ENCODE assay signal across 16 cellular contexts in genomic region chr11:26914968-26915367, GRCh38.
A peak's percentile ranks its signal among the peaks of the same experiment; 100 is the strongest.
DNase-seq lines count a peak whose midpoint lies in the region; ATAC-seq and TF ChIP-seq lines count a peak whose summit lies in the region.
"Had no signal": no experiment of that assay in that cellular context is flagged by ENCODE, and none has a peak within 500 bp of the region (broad histone marks: within the 10 kb centered on the region; RNA-seq: fewer than 3 reads in every experiment).

No MANE protein-coding gene starts in this region.

- no peaks in the 10 kb centered on the region for H3K4me1 Mint-ChIP-seq in activated naive CD4-positive, alpha-beta T cell treated with anti-CD3 and anti-CD28 coated beads for 36 hours (ENCODE audit: low read depth)
- no peaks in the 10 kb centered on the region for H3K4me1 Mint-ChIP-seq in stimulated activated memory B cell treated with anti-CD40 and anti-IgM and Interleukin-4, amounts not matched to agents 10 μg/mL and 1 μg/mL and 100 μg/mL, for 72 hours

- intact Hi-C loops in activated naive CD4-positive, alpha-beta T cell treated with anti-CD3 and anti-CD28 coated beads for 36 hours (cut with micrococcal nuclease): no loop called here

- CTCF ChIA-PET in activated naive CD4-positive, alpha-beta T cell treated with anti-CD3 and anti-CD28 coated beads for 36 hours (lab: Charles Lee): no interaction called here

- H3K9me3 ChIP-seq in tibial nerve: no peaks in the 10 kb centered on the region
- H3K9me3 ChIP-seq: breast epithelium, lower lobe of right lung had no signal

- 76 to 77% methylated on average over 6 of the region's 6 CpGs for WGBS in tibial nerve, 2 donors

- H3K27me3 ChIP-seq in tibial nerve: no peaks in the 10 kb centered on the region
- H3K27me3 ChIP-seq: breast epithelium, MG63 had no signal

- H3K27ac ChIP-seq in tibial nerve: no peak overlapping the region
- H3K27ac ChIP-seq: breast epithelium, HL-60, lower lobe of right lung had no signal

- ATAC-seq in GM18517 (IDR thresholded peaks at IDR 0.05; ENCODE audit: unreplicated experiment) (peak; percentile 94), GM21528 (IDR thresholded peaks at IDR 0.05; ENCODE audit: low FRiP score, unreplicated experiment) (peak; percentile 82), HG03045 (IDR thresholded peaks at IDR 0.05; ENCODE audit: unreplicated experiment) (peak; percentile 88)
- no peak for ATAC-seq in stimulated activated memory B cell treated with anti-CD40 and anti-IgM and Interleukin-4, amounts not matched to agents 10 μg/mL and 1 μg/mL and 100 μg/mL, for 72 hours
- ATAC-seq: lower lobe of right lung had no signal

- peaks cover 5% of the 10 kb centered on the region for H3K9me3 Mint-ChIP-seq in activated naive CD4-positive, alpha-beta T cell treated with anti-CD3 and anti-CD28 coated beads for 36 hours
- peaks cover 8% of the 10 kb centered on the region for H3K9me3 Mint-ChIP-seq in stimulated activated memory B cell treated with anti-CD40 and anti-IgM and Interleukin-4, amounts not matched to agents 10 μg/mL and 1 μg/mL and 100 μg/mL, for 72 hours

- no peak for TF ChIP-seq CTCF in tibial nerve (IDR thresholded peaks at IDR 0.05)

- no peaks in the 10 kb centered on the region for H3K27me3 Mint-ChIP-seq in activated naive CD4-positive, alpha-beta T cell treated with anti-CD3 and anti-CD28 coated beads for 36 hours (ENCODE audit: low read depth)
- H3K27me3 Mint-ChIP-seq in stimulated activated memory B cell treated with anti-CD40 and anti-IgM and Interleukin-4, amounts not matched to agents 10 μg/mL and 1 μg/mL and 100 μg/mL, for 72 hours: no peaks in the 10 kb centered on the region

- no peak overlapping the region for H3K4me3 Mint-ChIP-seq in activated naive CD4-positive, alpha-beta T cell treated with anti-CD3 and anti-CD28 coated beads for 36 hours
- no peak overlapping the region for H3K4me3 Mint-ChIP-seq in stimulated activated memory B cell treated with anti-CD40 and anti-IgM and Interleukin-4, amounts not matched to agents 10 μg/mL and 1 μg/mL and 100 μg/mL, for 72 hours
- H3K4me3 Mint-ChIP-seq: T-helper 1 cell treated with Interleukin-12 subunit alpha and Interleukin-12 subunit beta and Interleukin-4 antibody, amounts not matched to agents 30 μg/mL and 1 μg/mL, for 36 hours had no signal

- DNase-seq in NCI-H526 (lab: John Stamatoyannopoulos, UW): peak; percentile 97 to 99
- no peak for DNase-seq in activated naive CD4-positive, alpha-beta T cell treated with anti-CD3 and anti-CD28 coated beads for 36 hours
- DNase-seq in tibial nerve (ENCODE audit: low spot score in 2 of 2): no peak
- no peak for DNase-seq in NAMALWA (ENCODE audit: low spot score)
- DNase-seq: activated CD4-positive, alpha-beta T cell treated with anti-CD3 and anti-CD28 coated beads, Interleukin-2, amount 50 U/mL, for 4 hours; activated effector memory CD4-positive, alpha-beta T cell treated with anti-CD3 and anti-CD28 coated beads, Interleukin-2, amount 50 U/mL, for 16 hours; DMS79 treated with DMSO at 0.1 percent for 48 hours; lower lobe of right lung; MG63 had no signal

- H3K27ac Mint-ChIP-seq in activated naive CD4-positive, alpha-beta T cell treated with anti-CD3 and anti-CD28 coated beads for 36 hours: no peak overlapping the region
- H3K27ac Mint-ChIP-seq in stimulated activated memory B cell treated with anti-CD40 and anti-IgM and Interleukin-4, amounts not matched to agents 10 μg/mL and 1 μg/mL and 100 μg/mL, for 72 hours: no peak overlapping the region
- H3K27ac Mint-ChIP-seq: T-helper 1 cell treated with Interleukin-12 subunit alpha and Interleukin-12 subunit beta and Interleukin-4 antibody, amounts not matched to agents 30 μg/mL and 1 μg/mL, for 36 hours had no signal

- no peak for TF ChIP-seq POLR2A in tibial nerve (IDR thresholded peaks at IDR 0.05)

- H3K4me1 ChIP-seq in tibial nerve: peaks cover 0 to 11% (median 0%) of the 10 kb centered on the region in 4 donors
- H3K4me1 ChIP-seq: breast epithelium, lower lobe of right lung had no signal

- H3K36me3 Mint-ChIP-seq in activated naive CD4-positive, alpha-beta T cell treated with anti-CD3 and anti-CD28 coated beads for 36 hours (ENCODE audit: low read depth): no peaks in the 10 kb centered on the region
- no peaks in the 10 kb centered on the region for H3K36me3 Mint-ChIP-seq in stimulated activated memory B cell treated with anti-CD40 and anti-IgM and Interleukin-4, amounts not matched to agents 10 μg/mL and 1 μg/mL and 100 μg/mL, for 72 hours

- no peak for TF ChIP-seq EP300 in tibial nerve (IDR thresholded peaks at IDR 0.05)

- H3K4me3 ChIP-seq in tibial nerve: no peak overlapping the region
- H3K4me3 ChIP-seq: breast epithelium, lower lobe of right lung, MG63 had no signal

- no peaks in the 10 kb centered on the region for H3K36me3 ChIP-seq in tibial nerve
- H3K36me3 ChIP-seq: breast epithelium, lower lobe of right lung, MG63 had no signal

Comparison
In these comparisons a context has a peak if more than half of its experiments do, and no peak if none do; other contexts are left out.
1. DNase-seq: peak in NCI-H526 (2 of 2); none in activated naive CD4-positive, alpha-beta T cell treated with anti-CD3 and anti-CD28 coated beads for 36 hours (single experiment), tibial nerve (0 of 2) and NAMALWA (single experiment).